In the genomic region with DNA sequence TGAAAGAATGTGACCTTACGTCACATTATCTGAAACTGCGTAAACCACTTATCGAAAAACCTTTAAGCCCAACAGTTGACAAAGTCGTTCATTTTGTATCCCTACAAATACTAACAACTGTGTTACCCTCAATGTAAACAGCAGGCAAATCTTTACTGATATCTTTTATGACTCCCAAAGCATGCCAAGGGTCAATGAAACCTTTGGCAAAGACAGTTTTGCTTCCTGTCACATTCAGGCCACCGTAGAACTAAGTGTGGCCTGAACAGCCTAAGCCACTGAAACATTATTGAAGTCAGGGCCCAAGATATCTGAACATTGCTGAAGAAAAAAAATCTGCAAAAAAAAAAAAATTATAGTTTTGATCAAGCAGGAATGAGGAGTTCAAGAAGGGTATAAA, we compare ENCODE assay signal across 41 cellular contexts.
"Had no signal": no experiment of that assay in that cellular context is flagged by ENCODE, and none has a peak within 500 bp of the region (broad histone marks: within the 10 kb centered on the region; RNA-seq: fewer than 3 reads in every experiment).

No MANE protein-coding gene starts in this region.

- FAIRE-seq: astrocyte, bronchial epithelial cell had no signal

- H3K27me3 ChIP-seq: adrenal gland, ascending aorta, body of pancreas, brain microvascular endothelial cell, breast epithelium, cardiac muscle cell had no signal

- H3K4me1 Mint-ChIP-seq: activated naive CD4-positive, alpha-beta T cell treated with anti-CD3 and anti-CD28 coated beads, Interleukin-2, amount 10 ng/mL, durations not matched to agents 7 days and 5 days; activated naive CD4-positive, alpha-beta T cell treated with anti-CD3 and anti-CD28 coated beads, Interleukin-2, amount 50 U/mL, for 24 hours; activated naive CD8-positive, alpha-beta T cell treated with anti-CD3 and anti-CD28 coated beads for 36 hours; activated naive CD8-positive, alpha-beta T cell treated with anti-CD3 and anti-CD28 coated beads, Interleukin-2, amount 10 ng/mL, durations not matched to agents 7 days and 5 days; activated naive CD8-positive, alpha-beta T cell treated with anti-CD3 and anti-CD28 coated beads, Interleukin-2, amount 50 U/mL, for 24 hours; activated T-helper 17 cell treated with anti-CD3 and anti-CD28 coated beads, Interleukin-2, amount 50 U/mL, for 72 hours; central memory CD8-positive, alpha-beta T cell had no signal

- H3K9me3 Mint-ChIP-seq: activated naive CD4-positive, alpha-beta T cell treated with anti-CD3 and anti-CD28 coated beads for 36 hours; activated naive CD4-positive, alpha-beta T cell treated with anti-CD3 and anti-CD28 coated beads, Interleukin-2, amount 10 ng/mL, durations not matched to agents 7 days and 5 days; activated naive CD4-positive, alpha-beta T cell treated with anti-CD3 and anti-CD28 coated beads, Interleukin-2, amount 50 U/mL, for 24 hours; activated naive CD4-positive, alpha-beta T cell treated with anti-CD3 and anti-CD28 coated beads, Interleukin-2, amount 50 U/mL, for 72 hours; activated naive CD8-positive, alpha-beta T cell treated with anti-CD3 and anti-CD28 coated beads for 36 hours; activated naive CD8-positive, alpha-beta T cell treated with anti-CD3 and anti-CD28 coated beads, Interleukin-2, amount 10 ng/mL, durations not matched to agents 7 days and 5 days; activated naive CD8-positive, alpha-beta T cell treated with anti-CD3 and anti-CD28 coated beads, Interleukin-2, amount 50 U/mL, for 24 hours; activated T-cell treated with anti-CD3 and anti-CD28 coated beads, Interleukin-2, amount 50 U/mL, for 24 hours; activated T-cell treated with anti-CD3 and anti-CD28 coated beads, Interleukin-2, amount 50 U/mL, for 4 hours; activated T-cell treated with anti-CD3 and anti-CD28 coated beads, Interleukin-2, amount 50 U/mL, for 72 hours; activated T-helper 1 cell treated with anti-CD3 and anti-CD28 coated beads, Interleukin-12 subunit alpha, Interleukin-12 subunit beta, Interleukin-2, Interleukin-4 antibody, amounts not matched to agents 30 ng/mL and 10 ng/mL and 1 ng/mL, durations not matched to agents 14 hours and 24 hours and 36 hours; activated T-helper 17 cell treated with anti-CD3 and anti-CD28 coated beads, Interleukin-2, amount 50 U/mL, for 72 hours; activated T-helper 2 cell treated with anti-CD3 and anti-CD28 coated beads, Interferon-gamma antibody, Interleukin-2, Interleukin-4, amounts not matched to agents 10 μg/mL and 5 μg/mL and 100 μg/mL, durations not matched to agents 14 hours and 24 hours and 36 hours; brain; central memory CD8-positive, alpha-beta T cell had no signal

- H3K36me3 Mint-ChIP-seq: activated naive CD4-positive, alpha-beta T cell treated with anti-CD3 and anti-CD28 coated beads, Interleukin-2, amount 10 ng/mL, durations not matched to agents 7 days and 5 days; activated naive CD4-positive, alpha-beta T cell treated with anti-CD3 and anti-CD28 coated beads, Interleukin-2, amount 50 U/mL, for 24 hours; activated naive CD4-positive, alpha-beta T cell treated with anti-CD3 and anti-CD28 coated beads, Interleukin-2, amount 50 U/mL, for 72 hours; activated naive CD8-positive, alpha-beta T cell; activated naive CD8-positive, alpha-beta T cell treated with anti-CD3 and anti-CD28 coated beads for 36 hours; activated naive CD8-positive, alpha-beta T cell treated with anti-CD3 and anti-CD28 coated beads, Interleukin-2, amount 10 ng/mL, durations not matched to agents 7 days and 5 days; brain had no signal

- H3K9me3 ChIP-seq: adrenal gland, ascending aorta, body of pancreas, breast epithelium had no signal

- H3K4me3 ChIP-seq: adrenal gland, ascending aorta, body of pancreas, breast epithelium, cardiac muscle cell had no signal

- H3K4me1 ChIP-seq: adrenal gland, ascending aorta, body of pancreas, breast epithelium had no signal

- ATAC-seq: activated naive CD4-positive, alpha-beta T cell treated with anti-CD3 and anti-CD28 coated beads, Interleukin-2, amount 50 U/mL, for 72 hours; activated naive CD8-positive, alpha-beta T cell treated with anti-CD3 and anti-CD28 coated beads, Interleukin-2, amount 50 U/mL, for 24 hours; activated T-cell treated with anti-CD3 and anti-CD28 coated beads, Interleukin-2, amount 50 U/mL, for 4 hours; activated T-cell treated with anti-CD3 and anti-CD28 coated beads, Interleukin-2, amount 50 U/mL, for 72 hours; activated T-helper 17 cell treated with anti-CD3 and anti-CD28 coated beads, Interleukin-2, amount 50 U/mL, for 72 hours; body of pancreas had no signal

- H3K4me3 Mint-ChIP-seq: activated naive CD4-positive, alpha-beta T cell treated with anti-CD3 and anti-CD28 coated beads for 36 hours; activated naive CD4-positive, alpha-beta T cell treated with anti-CD3 and anti-CD28 coated beads, Interleukin-2, amount 10 ng/mL, durations not matched to agents 7 days and 5 days; activated naive CD4-positive, alpha-beta T cell treated with anti-CD3 and anti-CD28 coated beads, Interleukin-2, amount 50 U/mL, for 24 hours; activated naive CD8-positive, alpha-beta T cell; activated naive CD8-positive, alpha-beta T cell treated with anti-CD3 and anti-CD28 coated beads for 36 hours; activated naive CD8-positive, alpha-beta T cell treated with anti-CD3 and anti-CD28 coated beads, Interleukin-2, amount 10 ng/mL, durations not matched to agents 7 days and 5 days; activated naive CD8-positive, alpha-beta T cell treated with anti-CD3 and anti-CD28 coated beads, Interleukin-2, amount 50 U/mL, for 24 hours; activated T-cell treated with anti-CD3 and anti-CD28 coated beads, Interleukin-2, amount 50 U/mL, for 24 hours; activated T-cell treated with anti-CD3 and anti-CD28 coated beads, Interleukin-2, amount 50 U/mL, for 4 hours; activated T-cell treated with anti-CD3 and anti-CD28 coated beads, Interleukin-2, amount 50 U/mL, for 72 hours; activated T-helper 1 cell treated with anti-CD3 and anti-CD28 coated beads, Interleukin-12 subunit alpha, Interleukin-12 subunit beta, Interleukin-2, Interleukin-4 antibody, amounts not matched to agents 30 ng/mL and 10 ng/mL and 1 ng/mL, durations not matched to agents 14 hours and 24 hours and 36 hours; activated T-helper 17 cell treated with anti-CD3 and anti-CD28 coated beads, Interleukin-2, amount 50 U/mL, for 72 hours; brain; central memory CD8-positive, alpha-beta T cell had no signal

- H3K27ac Mint-ChIP-seq: activated naive CD4-positive, alpha-beta T cell treated with anti-CD3 and anti-CD28 coated beads for 36 hours; activated naive CD4-positive, alpha-beta T cell treated with anti-CD3 and anti-CD28 coated beads, Interleukin-2, amount 10 ng/mL, durations not matched to agents 7 days and 5 days; activated naive CD4-positive, alpha-beta T cell treated with anti-CD3 and anti-CD28 coated beads, Interleukin-2, amount 50 U/mL, for 24 hours; activated naive CD4-positive, alpha-beta T cell treated with anti-CD3 and anti-CD28 coated beads, Interleukin-2, amount 50 U/mL, for 72 hours; activated naive CD8-positive, alpha-beta T cell; activated naive CD8-positive, alpha-beta T cell treated with anti-CD3 and anti-CD28 coated beads for 36 hours; activated naive CD8-positive, alpha-beta T cell treated with anti-CD3 and anti-CD28 coated beads, Interleukin-2, amount 10 ng/mL, durations not matched to agents 7 days and 5 days; activated naive CD8-positive, alpha-beta T cell treated with anti-CD3 and anti-CD28 coated beads, Interleukin-2, amount 50 U/mL, for 24 hours; activated T-cell treated with anti-CD3 and anti-CD28 coated beads, Interleukin-2, amount 50 U/mL, for 24 hours; activated T-cell treated with anti-CD3 and anti-CD28 coated beads, Interleukin-2, amount 50 U/mL, for 72 hours; activated T-helper 1 cell treated with anti-CD3 and anti-CD28 coated beads, Interleukin-12 subunit alpha, Interleukin-12 subunit beta, Interleukin-2, Interleukin-4 antibody, amounts not matched to agents 30 ng/mL and 10 ng/mL and 1 ng/mL, durations not matched to agents 14 hours and 24 hours and 36 hours; activated T-helper 17 cell treated with anti-CD3 and anti-CD28 coated beads, Interleukin-2, amount 50 U/mL, for 72 hours; activated T-helper 2 cell treated with anti-CD3 and anti-CD28 coated beads, Interferon-gamma antibody, Interleukin-2, Interleukin-4, amounts not matched to agents 10 μg/mL and 5 μg/mL and 100 μg/mL, durations not matched to agents 14 hours and 24 hours and 36 hours; brain had no signal

- DNase-seq: activated effector memory CD4-positive, alpha-beta T cell treated with anti-CD3 and anti-CD28 coated beads, Interleukin-2, amount 50 U/mL, for 16 hours; activated effector memory CD4-positive, alpha-beta T cell treated with Interleukin-2 at 50 U/mL for 16 hours; activated gamma-delta T cell; activated gamma-delta T cell treated with Interleukin-2 at 50 U/mL for 16 hours; activated naive CD4-positive, alpha-beta T cell; activated naive CD4-positive, alpha-beta T cell treated with anti-CD3 and anti-CD28 coated beads for 36 hours; activated naive CD4-positive, alpha-beta T cell treated with anti-CD3 and anti-CD28 coated beads, Interleukin-2, amount 10 ng/mL, durations not matched to agents 7 days and 5 days; activated naive CD4-positive, alpha-beta T cell treated with anti-CD3 and anti-CD28 coated beads, Interleukin-2, amount 50 U/mL, for 16 hours; activated naive CD4-positive, alpha-beta T cell treated with Interleukin-2 at 50 U/mL for 16 hours; activated naive CD8-positive, alpha-beta T cell treated with anti-CD3 and anti-CD28 coated beads for 36 hours; activated naive CD8-positive, alpha-beta T cell treated with anti-CD3 and anti-CD28 coated beads, Interleukin-2, amount 10 ng/mL, durations not matched to agents 7 days and 5 days; activated naive CD8-positive, alpha-beta T cell treated with anti-CD3 and anti-CD28 coated beads, Interleukin-2, amount 50 U/mL, for 24 hours; activated T-cell treated with anti-CD3 and anti-CD28 coated beads for 4 hours; activated T-cell treated with anti-CD3 and anti-CD28 coated beads, Interleukin-2, amount 50 U/mL, for 1 hour; activated T-cell treated with anti-CD3 and anti-CD28 coated beads, Interleukin-2, amount 50 U/mL, for 24 hours; activated T-cell treated with anti-CD3 and anti-CD28 coated beads, Interleukin-2, amount 50 U/mL, for 4 hours; activated T-cell treated with anti-CD3 and anti-CD28 coated beads, Interleukin-2, amount 50 U/mL, for 48 hours; activated T-cell treated with anti-CD3 and anti-CD28 coated beads, Interleukin-2, amount 50 U/mL, for 72 hours; adrenal gland; amniotic stem cell; amygdala; anterior cingulate cortex; aorta; body of pancreas; brain microvascular endothelial cell; caudate nucleus; central memory CD4-positive, alpha-beta T cell; cerebellar nuclear complex had no signal

- H3K27ac ChIP-seq: adrenal gland, ascending aorta, body of pancreas, brain microvascular endothelial cell, breast epithelium, cardiac muscle cell had no signal

- H3K36me3 ChIP-seq: adrenal gland, ascending aorta, brain microvascular endothelial cell, breast epithelium, cardiac muscle cell had no signal
